Comparison of ENCODE assay signal across 10 cellular contexts in genomic region chr6:36701401-36701991, GRCh38. TPM values are rescaled to one million over a fixed set of nuclear protein-coding genes. Genes with fewer than 3 reads are reported as not detected.
A peak's percentile ranks its signal among the peaks of the same experiment; 100 is the strongest.
DNase-seq lines count a peak whose midpoint lies in the region; ATAC-seq and TF ChIP-seq lines count a peak whose summit lies in the region.
"Had no signal": no experiment of that assay in that cellular context is flagged by ENCODE, and none has a peak within 500 bp of the region (broad histone marks: within the 10 kb centered on the region; RNA-seq: fewer than 3 reads in every experiment).

No MANE protein-coding gene starts in this region.

- no peaks in the 10 kb centered on the region for H3K9me3 ChIP-seq in effector memory CD4-positive, alpha-beta T cell (ENCODE audit: control insufficient read depth, low read length)

- peak; percentile 60 for ATAC-seq in stimulated activated naive CD8-positive, alpha-beta T cell treated with anti-CD3 and anti-CD28 coated beads, Interleukin-15, Interleukin-2, amounts not matched to agents 100 U/mL and 50 U/mL, for 24 hours
- ATAC-seq: Right ventricle myocardium inferior had no signal

- TF ChIP-seq CTCF in NB4 (IDR thresholded peaks at IDR 0.05; ENCODE audit: low read depth, low read length): no peak

- H3K4me3 ChIP-seq in NB4 (ENCODE audit: low read depth, low read length): peak overlapping the region; percentile 97
- no peak overlapping the region for H3K4me3 ChIP-seq in effector memory CD4-positive, alpha-beta T cell (ENCODE audit: insufficient read depth, low read depth, low read length, poor library complexity, severe bottlenecking)

- DNase-seq in activated effector memory CD4-positive, alpha-beta T cell treated with anti-CD3 and anti-CD28 coated beads, Interleukin-2, amount 50 U/mL, for 16 hours: peak; percentile 61
- no peak for DNase-seq in activated effector memory CD4-positive, alpha-beta T cell treated with Interleukin-2 at 50 U/mL for 16 hours
- peak; percentile 66 for DNase-seq in NB4 (ENCODE audit: low read depth)
- DNase-seq in dermis blood vessel endothelial cell: peak; percentile 22
- DNase-seq in stimulated activated naive CD8-positive, alpha-beta T cell treated with anti-CD3 and anti-CD28 coated beads, Interleukin-15, Interleukin-2, amounts not matched to agents 100 U/mL and 50 U/mL, for 24 hours: no peak
- no peak for DNase-seq in activated CD4-positive, CD25-positive, alpha-beta regulatory T cell (lab: John Stamatoyannopoulos, UW)
- no peak for DNase-seq in effector memory CD4-positive, alpha-beta T cell
- DNase-seq in stimulated activated CD4-positive, alpha-beta T cell treated with anti-CD3 and anti-CD28 coated beads, Interleukin-1b, Interleukin-23, amount 100 ng/mL, for 48 hours: no peak
- DNase-seq: nephron progenitor cell had no signal

- no peak for TF ChIP-seq POLR2A in NB4 (IDR thresholded peaks at IDR 0.05; ENCODE audit: extremely low read depth, insufficient read length)

- no peaks in the 10 kb centered on the region for H3K4me1 ChIP-seq in effector memory CD4-positive, alpha-beta T cell (ENCODE audit: control insufficient read depth, insufficient read depth, low read length, poor library complexity, severe bottlenecking)

- no peaks in the 10 kb centered on the region for H3K36me3 ChIP-seq in effector memory CD4-positive, alpha-beta T cell (ENCODE audit: control insufficient read depth, insufficient read depth, low read length)

- H3K27me3 ChIP-seq in effector memory CD4-positive, alpha-beta T cell (replicated peaks; ENCODE audit: control insufficient read depth, insufficient read depth, low read length, poor library complexity, severe bottlenecking): no peaks in the 10 kb centered on the region

- no peak overlapping the region for H3K27ac ChIP-seq in effector memory CD4-positive, alpha-beta T cell (ENCODE audit: insufficient read depth, low read length, poor library complexity, severe bottlenecking)

RNA-seq across cellular contexts. Expression of gene RAB44, which starts 3.9 kb away (rescaled TPM):
- total RNA-seq in dermis blood vessel endothelial cell: under 0.01 TPM in 1 of 2 replicates, not detected in the other

RNA-seq across cellular contexts. Expression of gene CDKN1A, which starts 23.0 kb away (rescaled TPM):
- total RNA-seq in dermis blood vessel endothelial cell: 141 and 189 TPM in 2 replicates

Comparison
In these comparisons a context has a peak if more than half of its experiments do, and no peak if none do; other contexts are left out.
1. DNase-seq: peak in activated effector memory CD4-positive, alpha-beta T cell treated with anti-CD3 and anti-CD28 coated beads, Interleukin-2, amount 50 U/mL, for 16 hours (single experiment), NB4 (single experiment) and dermis blood vessel endothelial cell (single experiment); none in activated effector memory CD4-positive, alpha-beta T cell treated with Interleukin-2 at 50 U/mL for 16 hours (single experiment), stimulated activated naive CD8-positive, alpha-beta T cell treated with anti-CD3 and anti-CD28 coated beads, Interleukin-15, Interleukin-2, amounts not matched to agents 100 U/mL and 50 U/mL, for 24 hours (single experiment), activated CD4-positive, CD25-positive, alpha-beta regulatory T cell (0 of 4), effector memory CD4-positive, alpha-beta T cell (0 of 3) and stimulated activated CD4-positive, alpha-beta T cell treated with anti-CD3 and anti-CD28 coated beads, Interleukin-1b, Interleukin-23, amount 100 ng/mL, for 48 hours (single experiment).